In genomic region chr5:157323107-157323706, GRCh38 we compare ENCODE assay signal across 16 cellular contexts. TPM values are rescaled to one million over a fixed set of nuclear protein-coding genes. Genes with fewer than 3 reads are reported as not detected.
DNase-seq lines count a peak whose midpoint lies in the region; ATAC-seq and TF ChIP-seq lines count a peak whose summit lies in the region.
"Had no signal": no experiment of that assay in that cellular context is flagged by ENCODE, and none has a peak within 500 bp of the region (broad histone marks: within the 10 kb centered on the region; RNA-seq: fewer than 3 reads in every experiment).

No MANE protein-coding gene starts in this region.

- no peaks in the 10 kb centered on the region for H3K9me3 ChIP-seq in Loucy (ENCODE audit: insufficient read depth, low read depth, low read length)
- H3K9me3 ChIP-seq: BLaER1, right atrium auricular region, thyroid gland had no signal

- peaks cover 87% of the 10 kb centered on the region; the same call in 1 of the 2 replicates for H3K36me3 ChIP-seq in Loucy (ENCODE audit: insufficient read depth, low read length)
- H3K36me3 ChIP-seq: thyroid gland had no signal

- H3K27ac Mint-ChIP-seq in activated naive CD8-positive, alpha-beta T cell: peak overlapping the region; percentile 41
- H3K27ac Mint-ChIP-seq in activated naive CD8-positive, alpha-beta T cell treated with anti-CD3 and anti-CD28 coated beads for 36 hours: no peak overlapping the region
- no peak overlapping the region for H3K27ac Mint-ChIP-seq in endothelial cell (ENCODE audit: unreplicated experiment)
- H3K27ac Mint-ChIP-seq: activated B cell treated with CpG ODN at 0.5 μM for 24 hours had no signal

- no peaks in the 10 kb centered on the region for H3K27me3 Mint-ChIP-seq in activated naive CD8-positive, alpha-beta T cell
- H3K27me3 Mint-ChIP-seq in activated naive CD8-positive, alpha-beta T cell treated with anti-CD3 and anti-CD28 coated beads for 36 hours: no peaks in the 10 kb centered on the region
- peaks cover 3% of the 10 kb centered on the region for H3K27me3 Mint-ChIP-seq in endothelial cell (ENCODE audit: unreplicated experiment)
- H3K27me3 Mint-ChIP-seq: activated B cell treated with CpG ODN at 0.5 μM for 24 hours had no signal

- no peaks in the 10 kb centered on the region for H3K9me3 Mint-ChIP-seq in activated naive CD8-positive, alpha-beta T cell (ENCODE audit: low read depth)
- no peaks in the 10 kb centered on the region for H3K9me3 Mint-ChIP-seq in activated naive CD8-positive, alpha-beta T cell treated with anti-CD3 and anti-CD28 coated beads for 36 hours
- H3K9me3 Mint-ChIP-seq in endothelial cell (ENCODE audit: unreplicated experiment): no peaks in the 10 kb centered on the region
- H3K9me3 Mint-ChIP-seq: activated B cell treated with CpG ODN at 0.5 μM for 24 hours had no signal

- peaks cover 17% of the 10 kb centered on the region for H3K4me1 Mint-ChIP-seq in activated naive CD8-positive, alpha-beta T cell (ENCODE audit: low read depth)
- peaks cover 15% of the 10 kb centered on the region for H3K4me1 Mint-ChIP-seq in activated naive CD8-positive, alpha-beta T cell treated with anti-CD3 and anti-CD28 coated beads for 36 hours
- H3K4me1 Mint-ChIP-seq in endothelial cell (ENCODE audit: unreplicated experiment): no peaks in the 10 kb centered on the region

- no peaks in the 10 kb centered on the region for H3K9me2 ChIP-seq in Loucy (replicated peaks; ENCODE audit: low read depth, low read length)

- TF ChIP-seq CTCF in Loucy (conservative IDR thresholded peaks at IDR 0.05; ENCODE audit: low read length) (peak; percentile 51), endothelial cell (IDR thresholded peaks at IDR 0.05; ENCODE audit: unreplicated experiment) (peak; percentile 51)

- no peak for ATAC-seq in GM19467 (IDR thresholded peaks at IDR 0.05; ENCODE audit: unreplicated experiment)
- ATAC-seq in GM21619 (IDR thresholded peaks at IDR 0.05; ENCODE audit: unreplicated experiment): no peak

- H3K36me3 Mint-ChIP-seq in activated naive CD8-positive, alpha-beta T cell: peaks cover 13% of the 10 kb centered on the region
- peaks cover 33% of the 10 kb centered on the region for H3K36me3 Mint-ChIP-seq in activated naive CD8-positive, alpha-beta T cell treated with anti-CD3 and anti-CD28 coated beads for 36 hours
- peaks cover 19% of the 10 kb centered on the region for H3K36me3 Mint-ChIP-seq in endothelial cell (ENCODE audit: low read depth, unreplicated experiment)

- no peak overlapping the region for H3K4me3 ChIP-seq in Loucy (ENCODE audit: low read length, poor library complexity, severe bottlenecking)
- H3K4me3 ChIP-seq: BLaER1, coronary artery, right atrium auricular region, thyroid gland had no signal

- no peaks in the 10 kb centered on the region for H3K27me3 ChIP-seq in Loucy (ENCODE audit: insufficient read depth, low read length, poor library complexity, severe bottlenecking)
- H3K27me3 ChIP-seq: BLaER1, right atrium auricular region, thyroid gland had no signal

- no peaks in the 10 kb centered on the region for H3K79me2 ChIP-seq in Loucy (ENCODE audit: insufficient read depth, low read length)

- H3K9ac ChIP-seq in Loucy (ENCODE audit: low read depth, low read length, poor library complexity, severe bottlenecking): no peak overlapping the region
- H3K9ac ChIP-seq: BLaER1 had no signal

- no peaks in the 10 kb centered on the region for H3F3A ChIP-seq in Loucy (ENCODE audit: low read depth)

- H3K4me2 ChIP-seq in Loucy (ENCODE audit: low read depth, low read length, poor library complexity, severe bottlenecking): no peak overlapping the region
- H3K4me2 ChIP-seq: BLaER1 had no signal

- DNase-seq in activated naive CD8-positive, alpha-beta T cell treated with anti-CD3 and anti-CD28 coated beads for 36 hours: no peak
- DNase-seq in endothelial cell (ENCODE audit: low spot score): peak; percentile 27
- DNase-seq in stimulated activated CD8-positive, alpha-beta memory T cell treated with anti-CD3 and anti-CD28 coated beads, Interleukin-4, amount 100 ng/mL, for 48 hours: peak; percentile 45
- no peak for DNase-seq in OCI-M1 (lab: John Stamatoyannopoulos, UW)
- DNase-seq: activated B cell treated with CpG ODN at 0.5 μM for 24 hours; activated effector memory CD4-positive, alpha-beta T cell treated with anti-CD3 and anti-CD28 coated beads, Interleukin-2, amount 50 U/mL, for 16 hours; NCI-H446; SHP77 treated with DMSO at 0.1 percent for 48 hours; thyroid gland had no signal

- no peaks in the 10 kb centered on the region for H3K4me1 ChIP-seq in Loucy (ENCODE audit: insufficient read depth, low read length, poor library complexity, severe bottlenecking)
- H3K4me1 ChIP-seq: thyroid gland had no signal

- no peak overlapping the region for H2AFZ ChIP-seq in Loucy (ENCODE audit: low read length)

- H3K4me3 Mint-ChIP-seq in activated naive CD8-positive, alpha-beta T cell: no peak overlapping the region
- no peak overlapping the region for H3K4me3 Mint-ChIP-seq in activated naive CD8-positive, alpha-beta T cell treated with anti-CD3 and anti-CD28 coated beads for 36 hours
- H3K4me3 Mint-ChIP-seq in endothelial cell (ENCODE audit: unreplicated experiment): no peak overlapping the region
- H3K4me3 Mint-ChIP-seq: activated B cell treated with CpG ODN at 0.5 μM for 24 hours had no signal

- H4K20me1 ChIP-seq in Loucy (ENCODE audit: insufficient read depth, low read length, poor library complexity, severe bottlenecking): no peaks in the 10 kb centered on the region

RNA-seq across cellular contexts. Expression of gene CYFIP2, which starts 57.3 kb away (rescaled TPM):
- 100 to 1,000 TPM; 324 to 325 TPM for total RNA-seq in activated naive CD8-positive, alpha-beta T cell treated with anti-CD3 and anti-CD28 coated beads for 36 hours
- total RNA-seq in endothelial cell (ENCODE audit: unreplicated experiment): 42.9 TPM

Comparison
In these comparisons a context has a peak if more than half of its experiments do, and no peak if none do; other contexts are left out.
1. DNase-seq: peak in endothelial cell (single experiment) and stimulated activated CD8-positive, alpha-beta memory T cell treated with anti-CD3 and anti-CD28 coated beads, Interleukin-4, amount 100 ng/mL, for 48 hours (single experiment); none in activated naive CD8-positive, alpha-beta T cell treated with anti-CD3 and anti-CD28 coated beads for 36 hours (single experiment) and OCI-M1 (single experiment).